ENCODE assay signal across 19 cellular contexts in genomic region chr18:76368976-76369375, GRCh38.
DNase-seq lines count a peak whose midpoint lies in the region; ATAC-seq and TF ChIP-seq lines count a peak whose summit lies in the region.
"Had no signal": no experiment of that assay in that cellular context is flagged by ENCODE, and none has a peak within 500 bp of the region (broad histone marks: within the 10 kb centered on the region; RNA-seq: fewer than 3 reads in every experiment).

No MANE protein-coding gene starts in this region.

- H3K27me3 ChIP-seq in testis, result no peaks in the 10 kb centered on the region

- no peak for ATAC-seq in activated CD8-positive, alpha-beta memory T cell treated with anti-CD3 and anti-CD28 coated beads, Interleukin-2, amount 10 ng/mL, durations not matched to agents 7 days and 5 days
- ATAC-seq in left lobe of liver (no peak), HG03354 (IDR thresholded peaks at IDR 0.05; ENCODE audit: poor library complexity, severe bottlenecking, unreplicated experiment) (no peak), HG02973 (IDR thresholded peaks at IDR 0.05; ENCODE audit: unreplicated experiment) (no peak)

- H3K36me3 Mint-ChIP-seq in activated CD8-positive, alpha-beta memory T cell treated with anti-CD3 and anti-CD28 coated beads, Interleukin-2, amount 10 ng/mL, durations not matched to agents 7 days and 5 days, result peaks cover 2% of the 10 kb centered on the region
- H3K36me3 Mint-ChIP-seq in endothelial cell (ENCODE audit: low read depth, unreplicated experiment), result peaks cover 25% of the 10 kb centered on the region

- H3K27ac ChIP-seq in testis, result no peak overlapping the region
- H3K27ac ChIP-seq: GM23248 had no signal

- no peak for TF ChIP-seq CTCF in endothelial cell (IDR thresholded peaks at IDR 0.05; ENCODE audit: unreplicated experiment)
- TF ChIP-seq CTCF in testis (IDR thresholded peaks at IDR 0.05), result no peak

- H3K4me3 ChIP-seq in testis, result no peak overlapping the region
- H3K4me3 ChIP-seq: GM23248 had no signal

- peak; percentile 15 for DNase-seq in activated CD8-positive, alpha-beta memory T cell treated with anti-CD3 and anti-CD28 coated beads, Interleukin-2, amount 50 U/mL, for 48 hours
- DNase-seq in activated CD8-positive, alpha-beta memory T cell treated with anti-CD3 and anti-CD28 coated beads, Interleukin-2, amount 10 ng/mL, durations not matched to agents 7 days and 5 days, result no peak
- no peak for DNase-seq in endothelial cell (ENCODE audit: low spot score)
- DNase-seq in left lobe of liver (ENCODE audit: low spot score), result peak; percentile 7
- DNase-seq in testis, result peak; percentile 8
- DNase-seq in T1000 (lab: John Stamatoyannopoulos, UW), result no peak
- DNase-seq: GDM1, GM23248, H9, HFFc6, Kasumi-1, NCI-H1417, NCI-H187 treated with DMSO at 0.1 percent for 48 hours, NCI-H510A treated with DMSO at 0.1 percent for 48 hours, NCI-H748 treated with DMSO at 0.1 percent for 48 hours had no signal

- CTCF ChIA-PET in activated CD8-positive, alpha-beta memory T cell treated with anti-CD3 and anti-CD28 coated beads, Interleukin-2, amount 10 ng/mL, durations not matched to agents 7 days and 5 days (lab: Charles Lee), result no interaction called here

- H3K27ac Mint-ChIP-seq in activated CD8-positive, alpha-beta memory T cell treated with anti-CD3 and anti-CD28 coated beads, Interleukin-2, amount 10 ng/mL, durations not matched to agents 7 days and 5 days, result no peak overlapping the region
- H3K27ac Mint-ChIP-seq in endothelial cell (ENCODE audit: unreplicated experiment), result no peak overlapping the region
- H3K27ac Mint-ChIP-seq: B cell, HFFc6 had no signal

- H3K9me3 ChIP-seq in testis, result no peaks in the 10 kb centered on the region

- no peaks in the 10 kb centered on the region for H3K9me3 Mint-ChIP-seq in activated CD8-positive, alpha-beta memory T cell treated with anti-CD3 and anti-CD28 coated beads, Interleukin-2, amount 10 ng/mL, durations not matched to agents 7 days and 5 days (ENCODE audit: low read depth)
- H3K9me3 Mint-ChIP-seq in endothelial cell (ENCODE audit: unreplicated experiment), result no peaks in the 10 kb centered on the region
- H3K9me3 Mint-ChIP-seq: CD14-positive monocyte, H9, HFFc6 had no signal

- WGBS in testis, 2 donors, result 78 to 87% methylated on average over 5 of the region's 5 CpGs

- no peaks in the 10 kb centered on the region for H3K4me1 ChIP-seq in testis

- H3K4me1 Mint-ChIP-seq in activated CD8-positive, alpha-beta memory T cell treated with anti-CD3 and anti-CD28 coated beads, Interleukin-2, amount 10 ng/mL, durations not matched to agents 7 days and 5 days, result peaks cover 24% of the 10 kb centered on the region
- H3K4me1 Mint-ChIP-seq in endothelial cell (ENCODE audit: unreplicated experiment), result peaks cover 11% of the 10 kb centered on the region

- H3K27me3 Mint-ChIP-seq in activated CD8-positive, alpha-beta memory T cell treated with anti-CD3 and anti-CD28 coated beads, Interleukin-2, amount 10 ng/mL, durations not matched to agents 7 days and 5 days, result peaks cover 17% of the 10 kb centered on the region
- peaks cover 2% of the 10 kb centered on the region for H3K27me3 Mint-ChIP-seq in endothelial cell (ENCODE audit: unreplicated experiment)
- H3K27me3 Mint-ChIP-seq: B cell had no signal

- intact Hi-C loops in testis (cut with DNase I; ENCODE audit: low total_unique reads), result no loop called here

- no peaks in the 10 kb centered on the region for H3K36me3 ChIP-seq in testis (ENCODE audit: low read depth, missing control alignments)

- H3K4me3 Mint-ChIP-seq in activated CD8-positive, alpha-beta memory T cell treated with anti-CD3 and anti-CD28 coated beads, Interleukin-2, amount 10 ng/mL, durations not matched to agents 7 days and 5 days, result no peak overlapping the region
- H3K4me3 Mint-ChIP-seq in endothelial cell (ENCODE audit: unreplicated experiment), result peak overlapping the region; percentile 76
- H3K4me3 Mint-ChIP-seq: B cell, CD14-positive monocyte, H9, HFFc6 had no signal

- TF ChIP-seq POLR2A in testis (IDR thresholded peaks at IDR 0.05), result no peak

Comparison
In these comparisons a context has a peak if more than half of its experiments do, and no peak if none do; other contexts are left out.
1. DNase-seq: peak in activated CD8-positive, alpha-beta memory T cell treated with anti-CD3 and anti-CD28 coated beads, Interleukin-2, amount 50 U/mL, for 48 hours (single experiment), left lobe of liver (single experiment) and testis (single experiment); none in activated CD8-positive, alpha-beta memory T cell treated with anti-CD3 and anti-CD28 coated beads, Interleukin-2, amount 10 ng/mL, durations not matched to agents 7 days and 5 days (single experiment), endothelial cell (single experiment) and T1000 (single experiment).